ENCODE assay signal across 12 cellular contexts in the genomic region with DNA sequence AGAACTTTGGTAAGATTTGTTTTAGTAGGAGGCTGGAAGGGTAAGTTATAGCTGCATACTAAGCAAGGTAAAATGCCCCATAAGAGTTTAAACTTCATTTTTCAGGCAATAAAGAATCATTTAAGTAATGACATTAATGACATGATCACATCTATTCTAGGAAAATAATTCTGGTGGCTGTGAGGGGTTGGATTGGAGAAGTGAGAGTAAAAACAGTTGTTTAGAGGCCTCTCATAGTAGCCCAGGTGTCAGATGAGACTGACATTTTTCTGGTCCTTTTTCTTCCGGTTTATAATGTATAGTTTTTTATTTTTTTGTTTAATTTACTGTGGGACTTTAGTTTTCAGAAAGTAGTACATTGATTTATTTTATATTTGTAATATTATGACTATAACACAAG. TPM values are rescaled to one million over a fixed set of nuclear protein-coding genes. Genes with fewer than 3 reads are reported as not detected.
DNase-seq lines count a peak whose midpoint lies in the region; ATAC-seq and TF ChIP-seq lines count a peak whose summit lies in the region.
"Had no signal": no experiment of that assay in that cellular context is flagged by ENCODE, and none has a peak within 500 bp of the region (broad histone marks: within the 10 kb centered on the region; RNA-seq: fewer than 3 reads in every experiment).

No MANE protein-coding gene starts in this region.

- no peak overlapping the region for H3K4me3 Mint-ChIP-seq in activated naive CD4-positive, alpha-beta T cell treated with anti-CD3 and anti-CD28 coated beads for 36 hours
- H3K4me3 Mint-ChIP-seq in activated B cell treated with CpG ODN at 0.5 μM for 24 hours, result peak overlapping the region; percentile 24
- peak overlapping the region; percentile 45 for H3K4me3 Mint-ChIP-seq in stimulated activated memory B cell treated with anti-CD40 and anti-IgM and Interleukin-4, amounts not matched to agents 10 μg/mL and 1 μg/mL and 100 μg/mL, for 72 hours

- TF ChIP-seq CTCF in activated B cell treated with CpG ODN at 0.5 μM for 24 hours (IDR thresholded peaks at IDR 0.05), result no peak

- H3K9me3 Mint-ChIP-seq in activated naive CD4-positive, alpha-beta T cell treated with anti-CD3 and anti-CD28 coated beads for 36 hours, result no peaks in the 10 kb centered on the region
- H3K9me3 Mint-ChIP-seq in activated B cell treated with CpG ODN at 0.5 μM for 24 hours, result no peaks in the 10 kb centered on the region
- H3K9me3 Mint-ChIP-seq in stimulated activated memory B cell treated with anti-CD40 and anti-IgM and Interleukin-4, amounts not matched to agents 10 μg/mL and 1 μg/mL and 100 μg/mL, for 72 hours, result no peaks in the 10 kb centered on the region

- peaks cover 52% of the 10 kb centered on the region for H3K4me1 Mint-ChIP-seq in activated naive CD4-positive, alpha-beta T cell treated with anti-CD3 and anti-CD28 coated beads for 36 hours (ENCODE audit: low read depth)
- H3K4me1 Mint-ChIP-seq in activated B cell treated with CpG ODN at 0.5 μM for 24 hours, result peaks cover 53% of the 10 kb centered on the region
- peaks cover 42% of the 10 kb centered on the region for H3K4me1 Mint-ChIP-seq in stimulated activated memory B cell treated with anti-CD40 and anti-IgM and Interleukin-4, amounts not matched to agents 10 μg/mL and 1 μg/mL and 100 μg/mL, for 72 hours

- CTCF ChIA-PET in activated naive CD4-positive, alpha-beta T cell treated with anti-CD3 and anti-CD28 coated beads for 36 hours (lab: Charles Lee), result interaction anchor here (0.6 to 0.8 kb wide), 3 partner anchors 13 to 91 kb away, joined by 3 to 4 read pairs (median 3); no protein-coding TSS in a partner anchor
- CTCF ChIA-PET in activated B cell treated with CpG ODN at 0.5 μM for 24 hours (lab: Charles Lee), result no interaction called here

- no peak for DNase-seq in activated naive CD4-positive, alpha-beta T cell treated with anti-CD3 and anti-CD28 coated beads for 36 hours
- no peak for DNase-seq in activated naive CD4-positive, alpha-beta T cell treated with anti-CD3 and anti-CD28 coated beads, Interleukin-2, amount 50 U/mL, for 16 hours
- no peak for DNase-seq in activated B cell treated with CpG ODN at 0.5 μM for 24 hours
- no peak for DNase-seq in NCI-H2196 treated with DMSO at 0.1 percent for 48 hours (lab: John Stamatoyannopoulos, UW; ENCODE audit: unreplicated experiment)
- DNase-seq in activated naive CD4-positive, alpha-beta T cell (lab: John Stamatoyannopoulos, UW), result no peak
- no peak for DNase-seq in dermis blood vessel endothelial cell
- DNase-seq: foreskin fibroblast; NCI-H69; stimulated activated CD4-positive, alpha-beta T cell treated with anti-CD3 and anti-CD28 coated beads, Interleukin-4, amount 100 ng/mL, for 24 hours; substantia nigra had no signal

- peaks cover 12% of the 10 kb centered on the region for H3K36me3 Mint-ChIP-seq in activated naive CD4-positive, alpha-beta T cell treated with anti-CD3 and anti-CD28 coated beads for 36 hours (ENCODE audit: low read depth)
- H3K36me3 Mint-ChIP-seq in activated B cell treated with CpG ODN at 0.5 μM for 24 hours (ENCODE audit: low read depth), result peaks cover 42% of the 10 kb centered on the region
- H3K36me3 Mint-ChIP-seq in stimulated activated memory B cell treated with anti-CD40 and anti-IgM and Interleukin-4, amounts not matched to agents 10 μg/mL and 1 μg/mL and 100 μg/mL, for 72 hours, result peaks cover 33% of the 10 kb centered on the region

- peak; percentile 78 for ATAC-seq in HG03135 (IDR thresholded peaks at IDR 0.05; ENCODE audit: unreplicated experiment)
- peak; percentile 60 for ATAC-seq in activated B cell treated with CpG ODN at 0.5 μM for 24 hours (ENCODE audit: low read depth)
- ATAC-seq in stimulated activated memory B cell treated with anti-CD40 and anti-IgM and Interleukin-4, amounts not matched to agents 10 μg/mL and 1 μg/mL and 100 μg/mL, for 72 hours, result peak; percentile 86

- H3K27ac Mint-ChIP-seq in activated naive CD4-positive, alpha-beta T cell treated with anti-CD3 and anti-CD28 coated beads for 36 hours, result peak overlapping the region; percentile 2
- H3K27ac Mint-ChIP-seq in activated B cell treated with CpG ODN at 0.5 μM for 24 hours, result peak overlapping the region; percentile 68
- peak overlapping the region; percentile 12 for H3K27ac Mint-ChIP-seq in stimulated activated memory B cell treated with anti-CD40 and anti-IgM and Interleukin-4, amounts not matched to agents 10 μg/mL and 1 μg/mL and 100 μg/mL, for 72 hours

- POLR2A ChIA-PET in activated B cell treated with CpG ODN at 0.5 μM for 24 hours (lab: Charles Lee), result interaction anchor here (0.6 kb wide), 1 partner anchor 1314 kb away, joined by 4 read pairs; no protein-coding TSS in a partner anchor

- intact Hi-C loops in activated naive CD4-positive, alpha-beta T cell treated with anti-CD3 and anti-CD28 coated beads for 36 hours (cut with micrococcal nuclease), result no loop called here
- intact Hi-C loops in activated B cell treated with CpG ODN at 0.5 μM for 24 hours (cut with micrococcal nuclease), result loop anchor here (2.0 kb wide), 2 partner anchors 15 to 41 kb away; a partner anchor contains a TSS

- no peaks in the 10 kb centered on the region for H3K27me3 Mint-ChIP-seq in activated naive CD4-positive, alpha-beta T cell treated with anti-CD3 and anti-CD28 coated beads for 36 hours (ENCODE audit: low read depth)
- H3K27me3 Mint-ChIP-seq in activated B cell treated with CpG ODN at 0.5 μM for 24 hours, result no peaks in the 10 kb centered on the region
- no peaks in the 10 kb centered on the region for H3K27me3 Mint-ChIP-seq in stimulated activated memory B cell treated with anti-CD40 and anti-IgM and Interleukin-4, amounts not matched to agents 10 μg/mL and 1 μg/mL and 100 μg/mL, for 72 hours

RNA-seq across cellular contexts. Expression of a gene that starts 40.8 kb away (rescaled TPM):
- total RNA-seq in activated naive CD4-positive, alpha-beta T cell treated with anti-CD3 and anti-CD28 coated beads for 36 hours, result 10 to 100 TPM; 35.3 to 40.0 TPM
- total RNA-seq in activated B cell treated with CpG ODN at 0.5 μM for 24 hours (62.6 and 66.3 TPM in 2 replicates), dermis blood vessel endothelial cell (70.3 and 81.1 TPM in 2 replicates)

Comparison
In these comparisons a context has a peak if more than half of its experiments do, and no peak if none do; other contexts are left out.
1. H3K27ac Mint-ChIP-seq: peak in every context shown above with its lines; median percentile 68 in activated B cell treated with CpG ODN at 0.5 μM for 24 hours; 12 in stimulated activated memory B cell treated with anti-CD40 and anti-IgM and Interleukin-4, amounts not matched to agents 10 μg/mL and 1 μg/mL and 100 μg/mL, for 72 hours; 2 in activated naive CD4-positive, alpha-beta T cell treated with anti-CD3 and anti-CD28 coated beads for 36 hours.